ENCODE assay signal across 10 cellular contexts in the genomic region with DNA sequence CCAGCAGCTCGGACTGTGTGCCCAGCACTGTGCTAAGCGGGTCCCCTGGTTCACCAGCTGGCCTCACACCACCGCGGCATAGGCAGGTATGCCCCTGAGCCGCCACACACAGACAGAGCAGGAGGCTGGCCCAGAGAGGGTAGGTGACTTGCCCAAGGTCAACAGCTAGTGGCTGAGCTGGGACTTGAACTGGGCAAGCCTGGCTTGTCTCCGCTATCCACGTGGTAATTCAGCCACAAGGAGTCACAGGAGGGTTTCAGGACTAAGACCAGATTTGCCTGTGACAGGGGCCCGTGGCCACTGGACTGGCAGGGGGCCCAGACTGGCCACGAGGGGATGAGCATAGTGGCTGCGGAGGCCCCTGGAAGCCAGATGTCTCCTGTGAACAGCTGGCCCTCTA. TPM values are rescaled to one million over a fixed set of nuclear protein-coding genes. Genes with fewer than 3 reads are reported as not detected.
A peak's percentile ranks its signal among the peaks of the same experiment; 100 is the strongest.
DNase-seq lines count a peak whose midpoint lies in the region; ATAC-seq and TF ChIP-seq lines count a peak whose summit lies in the region.
"Had no signal": no experiment of that assay in that cellular context is flagged by ENCODE, and none has a peak within 500 bp of the region (broad histone marks: within the 10 kb centered on the region; RNA-seq: fewer than 3 reads in every experiment).

No MANE protein-coding gene starts in this region.

- TF ChIP-seq CTCF in breast epithelium (IDR thresholded peaks at IDR 0.05) (no peak), liver (IDR thresholded peaks at IDR 0.05; ENCODE audit: low read depth, low read length, missing input control) (no peak), spleen (IDR thresholded peaks at IDR 0.05 in 8 of 11, conservative IDR thresholded peaks at IDR 0.05 in 3 of 11) (no peak)

- peaks cover 52% of the 10 kb centered on the region for H3F3A ChIP-seq in GM23248 (ENCODE audit: insufficient read depth)

- no peaks in the 10 kb centered on the region for H3K9me3 Mint-ChIP-seq in naive thymus-derived CD8-positive, alpha-beta T cell

- no peak overlapping the region for H3K4me3 Mint-ChIP-seq in naive thymus-derived CD8-positive, alpha-beta T cell

- peaks cover 0 to 7% (median 0%) of the 10 kb centered on the region in 3 donors for H3K36me3 Mint-ChIP-seq in naive thymus-derived CD8-positive, alpha-beta T cell

- peaks cover 23 to 59% (median 47%) of the 10 kb centered on the region in 4 donors for H3K4me1 Mint-ChIP-seq in naive thymus-derived CD8-positive, alpha-beta T cell

- H3K9me2 ChIP-seq in GM23248 (ENCODE audit: insufficient read depth): no peaks in the 10 kb centered on the region

- no peaks in the 10 kb centered on the region for H3K27me3 Mint-ChIP-seq in naive thymus-derived CD8-positive, alpha-beta T cell

- in situ Hi-C loops in GM23248 (cut with MboI): no loop called here

- intact Hi-C loops in breast epithelium (cut with DNase I; ENCODE audit: low total_unique reads): no loop called here
- intact Hi-C loops in spleen (cut with DNase I; ENCODE audit: low total_unique reads): no loop called here

- H3K27ac ChIP-seq in GM23248: peak overlapping the region; percentile 100
- peak overlapping the region; percentile 97 for H3K27ac ChIP-seq in breast epithelium
- H3K27ac ChIP-seq in liver (ENCODE audit: low read depth in 1 of 2, low read length in 2 of 2): peak overlapping the region; percentile 66 to 89
- peak overlapping the region in 6 of 8 donors; percentile 50 to 93 (median 84) for H3K27ac ChIP-seq in spleen
- H3K27ac ChIP-seq: KMS-11, neutrophil had no signal

- peaks cover 55% of the 10 kb centered on the region for H3K4me1 ChIP-seq in GM23248 (ENCODE audit: insufficient read depth)
- H3K4me1 ChIP-seq in breast epithelium: peaks cover 32 to 39% of the 10 kb centered on the region in 2 donors
- H3K4me1 ChIP-seq in liver (ENCODE audit: control insufficient read depth in 4 of 4, insufficient read depth in 4 of 4, low read length in 3 of 4): peaks cover 20 to 49% (median 40%) of the 10 kb centered on the region in 4 donors
- H3K4me1 ChIP-seq in spleen: peaks cover 27 to 99% (median 82%) of the 10 kb centered on the region in 6 donors

- H3K79me2 ChIP-seq in GM23248 (ENCODE audit: insufficient read depth): peaks cover 64% of the 10 kb centered on the region

- no peaks in the 10 kb centered on the region for H3K36me3 ChIP-seq in GM23248 (ENCODE audit: low read depth)
- no peaks in the 10 kb centered on the region for H3K36me3 ChIP-seq in breast epithelium
- H3K36me3 ChIP-seq in liver (ENCODE audit: control insufficient read depth in 4 of 4, insufficient read depth in 3 of 4, low read depth in 1 of 4, low read length in 3 of 4): no peaks in the 10 kb centered on the region
- H3K36me3 ChIP-seq in spleen: peaks cover 0 to 25% (median 0%) of the 10 kb centered on the region in 6 donors
- H3K36me3 ChIP-seq: neutrophil had no signal

- TF ChIP-seq RAD21 in liver (IDR thresholded peaks at IDR 0.05): no peak

- WGBS in GM23248 (ENCODE audit: low coverage in 1 of 2, low lambda C conversion rate in 2 of 2, missing lambda C conversion rate in 2 of 2), 2 experiments: 41 to 45% methylated on average over 10 of the region's 10 CpGs
- WGBS in liver: 66% methylated on average over 10 of the region's 10 CpGs
- 48 to 74% (median 59%) methylated on average over 2 to 10 of the region's 10 CpGs for WGBS in spleen, 5 donors

- POLR2A ChIA-PET in naive thymus-derived CD8-positive, alpha-beta T cell (lab: Charles Lee): no interaction called here

- ATAC-seq in HG03097 (IDR thresholded peaks at IDR 0.05; ENCODE audit: low FRiP score, unreplicated experiment): no peak
- no peak for ATAC-seq in naive thymus-derived CD8-positive, alpha-beta T cell

- H3K27me3 ChIP-seq in GM23248 (replicated peaks; ENCODE audit: insufficient read depth) (no peaks in the 10 kb centered on the region), breast epithelium (no peaks in the 10 kb centered on the region), liver (ENCODE audit: control insufficient read depth in 4 of 4, insufficient read depth in 4 of 4, low read length in 3 of 4) (no peaks in the 10 kb centered on the region), spleen (replicated peaks in 1 of 7) (no peaks in the 10 kb centered on the region)

- peak overlapping the region in 3 of 10 donors; percentile 43 to 75 (median 72) for H3K27ac Mint-ChIP-seq in naive thymus-derived CD8-positive, alpha-beta T cell

- DNase-seq in GM23248 (no peak), breast epithelium (ENCODE audit: low spot score in 2 of 2) (no peak), spleen (no peak), T-helper 9 cell (no peak)
- no peak for DNase-seq in stimulated activated CD4-positive, alpha-beta T cell treated with anti-CD3 and anti-CD28 coated beads, Interleukin-1b, Interleukin-23, amount 100 ng/mL, for 48 hours
- no peak for DNase-seq in naive thymus-derived CD8-positive, alpha-beta T cell

- peak overlapping the region; percentile 98 for H3K9ac ChIP-seq in GM23248
- H3K9ac ChIP-seq in liver (ENCODE audit: low read depth in 1 of 2, low read length in 2 of 2): no peak overlapping the region
- H3K9ac ChIP-seq: KMS-11 had no signal

- H3K4me3 ChIP-seq in GM23248 (no peak overlapping the region), breast epithelium (peak overlapping the region in 1 of 3 donors; percentile 77), liver (ENCODE audit: low read depth in 1 of 3, low read length in 3 of 3) (no peak overlapping the region), spleen (no peak overlapping the region)

- H3K9me3 ChIP-seq in GM23248 (ENCODE audit: low read depth) (no peaks in the 10 kb centered on the region), breast epithelium (no peaks in the 10 kb centered on the region), liver (ENCODE audit: control insufficient read depth in 4 of 4, low read length in 3 of 4) (no peaks in the 10 kb centered on the region), spleen (no peaks in the 10 kb centered on the region)
- H3K9me3 ChIP-seq: neutrophil had no signal

- no peak overlapping the region for H2AFZ ChIP-seq in GM23248

- H3K4me2 ChIP-seq in GM23248 (ENCODE audit: unreplicated experiment): peak overlapping the region; percentile 77
- H3K4me2 ChIP-seq: KMS-11 had no signal

- no peaks in the 10 kb centered on the region for H4K20me1 ChIP-seq in GM23248 (ENCODE audit: insufficient read depth)

- TF ChIP-seq POLR2A in breast epithelium (IDR thresholded peaks at IDR 0.05): no peak
- TF ChIP-seq POLR2A in spleen (IDR thresholded peaks at IDR 0.05): no peak

TF ChIP-seq in liver, 16 proteins besides CTCF, POLR2A, EP300 and RAD21:
- TF ChIP-seq ATF3 (IDR thresholded peaks at IDR 0.05): no peak
- no peak for TF ChIP-seq GABPA (IDR thresholded peaks at IDR 0.05 in 1 of 2, conservative IDR thresholded peaks at IDR 0.05 in 1 of 2)
- no peak for TF ChIP-seq TAF1 (conservative IDR thresholded peaks at IDR 0.05)
- TF ChIP-seq EGR1 (IDR thresholded peaks at IDR 0.05; ENCODE audit: low read depth in 2 of 2): no peak
- no peak for TF ChIP-seq NR2F2 (IDR thresholded peaks at IDR 0.05)
- TF ChIP-seq, protein P1, sequence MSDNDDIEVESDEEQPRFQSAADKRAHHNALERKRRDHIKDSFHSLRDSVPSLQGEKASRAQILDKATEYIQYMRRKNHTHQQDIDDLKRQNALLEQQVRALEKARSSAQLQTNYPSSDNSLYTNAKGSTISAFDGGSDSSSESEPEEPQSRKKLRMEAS (IDR thresholded peaks at IDR 0.05): no peak
- TF ChIP-seq ZBTB33 (IDR thresholded peaks at IDR 0.05): no peak
- no peak for TF ChIP-seq HNF4G (IDR thresholded peaks at IDR 0.05)
- TF ChIP-seq SP1 (IDR thresholded peaks at IDR 0.05): no peak

RNA-seq across cellular contexts. Expression of gene NCOR2, which starts 47.7 kb away (rescaled TPM):
- 37.7 and 66.0 TPM in 2 replicates for total RNA-seq in GM23248 (2014; rRNA removed; shearing (Covaris generic))
- 40.8 and 43.5 TPM in 2 replicates for polyA plus RNA-seq in GM23248 (2016; fragmentation: Nextera tagmentation; extraction: Ambion mirVana)
- total RNA-seq in breast epithelium: 10 to 100 TPM; 58.4 to 83.9 (median 71.7) TPM
- total RNA-seq in liver: 10 to 100 TPM; 16.8 to 31.6 TPM
- 10 to 100 TPM in 1 of 2 donors, 1 to 10 TPM in 1; 7.9 to 19.5 TPM for polyA plus RNA-seq in liver
- total RNA-seq in spleen: 100 to 1,000 TPM; 145 to 236 (median 174) TPM
- 10 to 100 TPM; 13.2 to 60.6 (median 17.2) TPM for polyA plus RNA-seq in spleen
- total RNA-seq in naive thymus-derived CD8-positive, alpha-beta T cell: 10 to 100 TPM; 86.3 to 86.7 TPM
- 10 to 100 TPM in 1 of 3 donors, 1 to 10 TPM in 2; 2.3 to 18.7 (median 3.5) TPM for polyA plus RNA-seq in naive thymus-derived CD8-positive, alpha-beta T cell
